23 cellular contexts compared by ENCODE assay signal in genomic region chr15:40346579-40347558, GRCh38. TPM values are rescaled to one million over a fixed set of nuclear protein-coding genes. Genes with fewer than 3 reads are reported as not detected.
DNase-seq lines count a peak whose midpoint lies in the region; TF ChIP-seq lines count a peak whose summit lies in the region.
"Had no signal": no experiment of that assay in that cellular context is flagged by ENCODE, and none has a peak within 500 bp of the region (broad histone marks: within the 10 kb centered on the region; RNA-seq: fewer than 3 reads in every experiment).

No MANE protein-coding gene starts in this region.

- no peaks in the 10 kb centered on the region for H3K9me3 ChIP-seq in H9 (ENCODE audit: control insufficient read depth, low read depth, low read length)
- no peaks in the 10 kb centered on the region for H3K9me3 ChIP-seq in neuronal stem cell (replicated peaks in 1 of 2; ENCODE audit: control insufficient read depth in 2 of 2, insufficient read depth in 1 of 2, low read depth in 1 of 2, low read length in 2 of 2)
- H3K9me3 ChIP-seq: BLaER1, lower lobe of right lung, right atrium auricular region had no signal

- no peak overlapping the region for H4K5ac ChIP-seq in H9 (ENCODE audit: insufficient read length, low read depth, low read length)

- H2BK5ac ChIP-seq in H9 (ENCODE audit: insufficient read length, low read length) (no peak overlapping the region), neuronal stem cell (ENCODE audit: low read length) (peak overlapping the region; percentile 7)

- H3K4me3 ChIP-seq in neuronal stem cell (ENCODE audit: low read length in 2 of 2) = no peak overlapping the region
- H3K4me3 ChIP-seq: BLaER1, GM23248, lower lobe of right lung, right atrium auricular region had no signal

- intact Hi-C loops in dendritic cell treated with granulocyte-macrophage colony-stimulating factor and Interleukin-4, amounts not matched to agents 40 ng/mL and 50 ng/mL, for 4 days (cut with micrococcal nuclease) = no loop called here

- H3K18ac ChIP-seq in H9 (ENCODE audit: insufficient read length, low read depth, low read length) (no peak overlapping the region), neuronal stem cell (ENCODE audit: low read length) (no peak overlapping the region)

- no peak overlapping the region for H2AK5ac ChIP-seq in H9 (ENCODE audit: insufficient read length, low read length)
- no peak overlapping the region for H2AK5ac ChIP-seq in neuronal stem cell (ENCODE audit: low read depth, low read length)

- H3K27me3 Mint-ChIP-seq in H9 (ENCODE audit: low read depth) = peaks cover 8% of the 10 kb centered on the region
- H3K27me3 Mint-ChIP-seq in dendritic cell treated with granulocyte-macrophage colony-stimulating factor and Interleukin-4, amounts not matched to agents 40 ng/mL and 50 ng/mL, for 4 days = peaks cover 6% of the 10 kb centered on the region
- H3K27me3 Mint-ChIP-seq: activated CD8-positive, alpha-beta T cell treated with anti-CD3 and anti-CD28 coated beads for 36 hours had no signal

- no peak overlapping the region for H2BK20ac ChIP-seq in H9 (ENCODE audit: low read depth, low read length, poor library complexity, severe bottlenecking)

- no peak overlapping the region for H4K8ac ChIP-seq in H9 (replicated peaks; ENCODE audit: insufficient read length, low read depth, low read length)
- no peak overlapping the region for H4K8ac ChIP-seq in neuronal stem cell (ENCODE audit: low read depth, low read length)

- H3K79me2 ChIP-seq in H9 (ENCODE audit: insufficient read depth, low read length) = no peaks in the 10 kb centered on the region

- H3K14ac ChIP-seq in H9 (ENCODE audit: insufficient read depth, low read length) (no peak overlapping the region; the same call in 1 of the 2 replicates), neuronal stem cell (ENCODE audit: low read length) (no peak overlapping the region)

- H3K27ac Mint-ChIP-seq in H9 = peak overlapping the region in 2 of 3 experiments; percentile 2 to 89; a peak in 3 of 7 replicates
- H3K27ac Mint-ChIP-seq in dendritic cell treated with granulocyte-macrophage colony-stimulating factor and Interleukin-4, amounts not matched to agents 40 ng/mL and 50 ng/mL, for 4 days = peak overlapping the region; percentile 16
- H3K27ac Mint-ChIP-seq: activated CD8-positive, alpha-beta T cell treated with anti-CD3 and anti-CD28 coated beads for 36 hours; endodermal cell; type B pancreatic cell had no signal

- no peaks in the 10 kb centered on the region for H4K20me1 ChIP-seq in H9 (ENCODE audit: control insufficient read depth, insufficient read depth, insufficient read length)
- H4K20me1 ChIP-seq: BLaER1 had no signal

- no peaks in the 10 kb centered on the region for H3K36me3 ChIP-seq in neuronal stem cell (replicated peaks in 1 of 2; ENCODE audit: control insufficient read depth in 2 of 2, insufficient read depth in 2 of 2, low read length in 2 of 2)
- H3K36me3 ChIP-seq: BLaER1, lower lobe of right lung, right atrium auricular region had no signal

- H3K4me2 ChIP-seq in H9 (ENCODE audit: insufficient read depth, insufficient read length, low read length) (no peak overlapping the region), neuronal stem cell (ENCODE audit: insufficient read depth, low read length, poor library complexity, severe bottlenecking) (no peak overlapping the region)
- H3K4me2 ChIP-seq: BLaER1 had no signal

- H2AFZ ChIP-seq in H9 (ENCODE audit: low read length) (no peak overlapping the region), neuronal stem cell (ENCODE audit: low read length) (no peak overlapping the region)
- H2AFZ ChIP-seq: GM23248 had no signal

- H3K36me3 Mint-ChIP-seq in H9 (ENCODE audit: insufficient read depth in 1 of 3, low read depth in 3 of 3) = no peaks in the 10 kb centered on the region
- H3K36me3 Mint-ChIP-seq in dendritic cell treated with granulocyte-macrophage colony-stimulating factor and Interleukin-4, amounts not matched to agents 40 ng/mL and 50 ng/mL, for 4 days (ENCODE audit: low read depth) = no peaks in the 10 kb centered on the region
- H3K36me3 Mint-ChIP-seq: type B pancreatic cell had no signal

- H2BK12ac ChIP-seq in H9 (ENCODE audit: insufficient read length, low read depth, low read length) (no peak overlapping the region), neuronal stem cell (ENCODE audit: low read length) (no peak overlapping the region)

- H2BK120ac ChIP-seq in H9 (ENCODE audit: low read depth, low read length, poor library complexity, severe bottlenecking) (no peak overlapping the region), neuronal stem cell (ENCODE audit: low read depth, low read length) (no peak overlapping the region)

- H4K91ac ChIP-seq in H9 (ENCODE audit: insufficient read length, low read depth, low read length) (no peak overlapping the region), neuronal stem cell (ENCODE audit: low read depth, low read length, poor library complexity) (no peak overlapping the region)

- WGBS in H9 (ENCODE audit: extremely low coverage, insufficient read length, low lambda C conversion rate) = no CpG with 5 or more reads among the region's 15 CpGs
- no CpG with 5 or more reads among the region's 15 CpGs for WGBS in neuronal stem cell (ENCODE audit: extremely low coverage in 2 of 2, insufficient read length in 2 of 2, insufficient replicate concordance in 1 of 2), 2 donors

- no peak overlapping the region for H2BK15ac ChIP-seq in H9 (ENCODE audit: low read depth, low read length)
- no peak overlapping the region for H2BK15ac ChIP-seq in neuronal stem cell (ENCODE audit: low read length)

- H3K9ac ChIP-seq in H9 (ENCODE audit: extremely low read depth, insufficient read length, low read length) (no peak overlapping the region), neuronal stem cell (ENCODE audit: low read depth, low read length, poor library complexity) (peak overlapping the region; percentile 25)
- H3K9ac ChIP-seq: BLaER1, GM23248 had no signal

- in situ Hi-C loops in G401 (cut with HindIII; ENCODE audit: low sequenced_read_pairs) = no loop called here

- no peaks in the 10 kb centered on the region for H3K27me3 ChIP-seq in H9 (ENCODE audit: insufficient read depth, low read length)
- H3K27me3 ChIP-seq in neuronal stem cell (ENCODE audit: control insufficient read depth in 3 of 3, insufficient read depth in 3 of 3, low read depth in 1 of 3, low read length in 3 of 3) = peaks cover 0 to 54% (median 0%) of the 10 kb centered on the region in 3 experiments
- H3K27me3 ChIP-seq: BLaER1, right atrium auricular region had no signal

- no peak overlapping the region for H3T11ph ChIP-seq in H9 (ENCODE audit: low read length)

- peaks cover 9 to 19% of the 10 kb centered on the region in 2 experiments for H3K4me1 Mint-ChIP-seq in H9
- H3K4me1 Mint-ChIP-seq in dendritic cell treated with granulocyte-macrophage colony-stimulating factor and Interleukin-4, amounts not matched to agents 40 ng/mL and 50 ng/mL, for 4 days (ENCODE audit: low read depth) = peaks cover 20% of the 10 kb centered on the region

- H3K4me3 Mint-ChIP-seq in H9 = no peak overlapping the region; a peak in 1 of 5 replicates
- no peak overlapping the region for H3K4me3 Mint-ChIP-seq in dendritic cell treated with granulocyte-macrophage colony-stimulating factor and Interleukin-4, amounts not matched to agents 40 ng/mL and 50 ng/mL, for 4 days
- H3K4me3 Mint-ChIP-seq: activated CD8-positive, alpha-beta T cell treated with anti-CD3 and anti-CD28 coated beads for 36 hours; endodermal cell; type B pancreatic cell had no signal

- H3K4me1 ChIP-seq in H9 (ENCODE audit: insufficient read depth, low read length) (no peaks in the 10 kb centered on the region), neuronal stem cell (ENCODE audit: control insufficient read depth in 2 of 2, insufficient read depth in 1 of 2, low read depth in 1 of 2, low read length in 2 of 2) (no peaks in the 10 kb centered on the region)

- H3K56ac ChIP-seq in H9 (ENCODE audit: insufficient read length, low read depth, low read length) = no peak overlapping the region

- DNase-seq in H9 = no peak
- DNase-seq in neuronal stem cell (ENCODE audit: low spot score) = no peak
- no peak for DNase-seq in G401 (ENCODE audit: low spot score)
- no peak for DNase-seq in NCI-H1694 (lab: John Stamatoyannopoulos, UW)
- no peak for DNase-seq in activated effector memory CD4-positive, alpha-beta T cell treated with Interleukin-2 at 50 U/mL for 16 hours
- DNase-seq: ACHN; activated CD8-positive, alpha-beta T cell treated with anti-CD3 and anti-CD28 coated beads for 36 hours; activated gamma-delta T cell treated with Interleukin-2 at 50 U/mL for 16 hours; activated T-cell treated with anti-CD3 and anti-CD28 coated beads for 4 hours; endodermal cell; GM23248; Karpas-422; NCI-H187; SHP77; SW 1271 had no signal

- H3K23ac ChIP-seq in H9 (ENCODE audit: insufficient read length, low read depth, low read length) (no peak overlapping the region), neuronal stem cell (ENCODE audit: low read depth, low read length, poor library complexity) (no peak overlapping the region)

- no peaks in the 10 kb centered on the region for H3K23me2 ChIP-seq in H9 (ENCODE audit: insufficient read length, low read depth, low read length, poor library complexity, severe bottlenecking)

- H3K4ac ChIP-seq in H9 (ENCODE audit: low read depth, low read length) (no peak overlapping the region), neuronal stem cell (ENCODE audit: low read length) (no peak overlapping the region)

- H3K27ac ChIP-seq in H9 (ENCODE audit: insufficient read length, low read depth, low read length) = no peak overlapping the region
- H3K27ac ChIP-seq in neuronal stem cell (replicated peaks; ENCODE audit: low read length) = no peak overlapping the region
- H3K27ac ChIP-seq: BLaER1, GM23248, lower lobe of right lung, right atrium auricular region had no signal

- no peak for TF ChIP-seq CTCF in H9 (conservative IDR thresholded peaks at IDR 0.05)

- no peaks in the 10 kb centered on the region for H3K79me1 ChIP-seq in H9 (ENCODE audit: insufficient read depth, low read depth, low read length, poor library complexity, severe bottlenecking)
- no peaks in the 10 kb centered on the region for H3K79me1 ChIP-seq in neuronal stem cell (ENCODE audit: low read depth, low read length)

- no peaks in the 10 kb centered on the region for H3K9me3 Mint-ChIP-seq in H9
- no peaks in the 10 kb centered on the region for H3K9me3 Mint-ChIP-seq in dendritic cell treated with granulocyte-macrophage colony-stimulating factor and Interleukin-4, amounts not matched to agents 40 ng/mL and 50 ng/mL, for 4 days
- H3K9me3 Mint-ChIP-seq: activated CD8-positive, alpha-beta T cell treated with anti-CD3 and anti-CD28 coated beads for 36 hours; endodermal cell; type B pancreatic cell had no signal

RNA-seq across cellular contexts. Expression of gene PHGR1, which starts 4.0 kb away (rescaled TPM):
- not detected in 2 replicates for total RNA-seq in H9 (2021)
- polyA plus RNA-seq in neuronal stem cell (2013, experiment 1 of 2) = not detected
- not detected for polyA plus RNA-seq in neuronal stem cell (2013, experiment 2 of 2)
- not detected in 2 replicates for total RNA-seq in G401 (2014; rRNA removed; shearing (Covaris generic))
- total RNA-seq: activated CD8-positive, alpha-beta T cell treated with anti-CD3 and anti-CD28 coated beads for 36 hours; endodermal cell; fibroblast of lung; GM23248; kidney epithelial cell; lower lobe of right lung; osteoblast; right atrium auricular region had no signal
- polyA plus RNA-seq: fibroblast of lung, GM23248 had no signal

RNA-seq across cellular contexts. Expression of gene CCDC9B, which starts 6.1 kb away (rescaled TPM):
- total RNA-seq in H9 (2021) = 0.48 and 0.50 TPM in 2 replicates
- 0.13 TPM for polyA plus RNA-seq in neuronal stem cell (2013, experiment 1 of 2)
- 0.08 TPM for polyA plus RNA-seq in neuronal stem cell (2013, experiment 2 of 2)
- total RNA-seq in G401 (2014; rRNA removed; shearing (Covaris generic)) = 4.7 and 5.9 TPM in 2 replicates

RNA-seq across cellular contexts. Expression of gene DISP2, which starts 11.2 kb away (rescaled TPM):
- 0.59 and 1.3 TPM in 2 replicates for total RNA-seq in H9 (2021)
- 0.18 TPM for polyA plus RNA-seq in neuronal stem cell (2013, experiment 1 of 2)
- 0.25 TPM for polyA plus RNA-seq in neuronal stem cell (2013, experiment 2 of 2)
- total RNA-seq in G401 (2014; rRNA removed; shearing (Covaris generic)) = 1.0 and 3.1 TPM in 2 replicates

RNA-seq across cellular contexts. Expression of gene INAFM2, which starts 23.4 kb away (rescaled TPM):
- total RNA-seq in H9 (2021) = 23.1 and 25.4 TPM in 2 replicates
- 12.8 TPM for polyA plus RNA-seq in neuronal stem cell (2013, experiment 1 of 2)
- 13.4 TPM for polyA plus RNA-seq in neuronal stem cell (2013, experiment 2 of 2)
- total RNA-seq in G401 (2014; rRNA removed; shearing (Covaris generic)) = 203 TPM in 2 replicates

RNA-seq across cellular contexts. Expression of gene KNSTRN, which starts 35.7 kb away (rescaled TPM):
- total RNA-seq in H9 (2021) = 53.9 TPM in 2 replicates
- 81.2 TPM for polyA plus RNA-seq in neuronal stem cell (2013, experiment 1 of 2)
- polyA plus RNA-seq in neuronal stem cell (2013, experiment 2 of 2) = 77.0 TPM
- 123 and 146 TPM in 2 replicates for total RNA-seq in G401 (2014; rRNA removed; shearing (Covaris generic))
